9 cellular contexts compared by ENCODE assay signal in the genomic region with DNA sequence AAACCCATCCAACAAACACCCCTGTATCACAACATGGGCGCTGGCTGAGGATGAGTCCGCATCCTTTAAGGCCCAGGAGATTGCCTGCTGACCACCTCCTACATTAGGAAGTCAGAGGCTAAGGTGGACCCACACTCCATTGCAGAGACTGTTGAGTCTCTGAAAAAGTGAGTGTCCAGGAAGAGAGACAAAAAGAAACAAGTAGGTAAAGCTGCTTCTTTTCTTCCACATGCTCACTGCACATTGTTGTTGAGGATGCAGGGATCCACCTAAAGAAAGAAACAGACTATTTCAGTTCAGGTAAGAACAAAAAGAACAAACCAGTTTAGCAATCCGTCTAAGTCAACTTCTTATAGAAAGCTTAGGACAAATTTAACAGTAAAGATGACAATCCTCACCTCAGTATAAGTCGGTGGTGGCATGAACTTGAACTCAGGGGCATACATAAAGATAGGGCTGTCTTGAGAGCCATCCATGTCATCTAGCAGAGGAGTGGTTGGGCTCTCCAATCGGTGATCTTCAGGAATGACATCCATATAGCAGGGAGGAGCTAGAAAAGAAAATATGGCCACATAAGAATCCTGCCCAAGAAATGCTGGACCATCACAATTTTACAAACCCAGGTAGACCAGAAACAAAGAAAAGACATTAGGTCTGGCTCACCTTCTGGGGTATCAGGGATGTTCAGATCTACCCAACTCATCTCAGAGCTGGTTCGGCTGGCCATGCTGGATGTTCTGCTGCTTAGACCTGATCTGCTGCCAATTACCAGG. TPM values are rescaled to one million over a fixed set of nuclear protein-coding genes. Genes with fewer than 3 reads are reported as not detected.
DNase-seq lines count a peak whose midpoint lies in the region; ATAC-seq and TF ChIP-seq lines count a peak whose summit lies in the region.
"Had no signal": no experiment of that assay in that cellular context is flagged by ENCODE, and none has a peak within 500 bp of the region (broad histone marks: within the 10 kb centered on the region; RNA-seq: fewer than 3 reads in every experiment).

No MANE protein-coding gene starts in this region.

- peaks cover 65% of the 10 kb centered on the region for H3K79me2 ChIP-seq in neural cell (replicated peaks; ENCODE audit: insufficient read depth, low read length)

- H3K36me3 ChIP-seq in NT2/D1 (ENCODE audit: insufficient read depth, insufficient read length, low read length) (peaks cover 31% of the 10 kb centered on the region), neural cell (ENCODE audit: insufficient read depth, low read length) (peaks cover 29% of the 10 kb centered on the region)

- ATAC-seq in GM21825 (IDR thresholded peaks at IDR 0.05; ENCODE audit: unreplicated experiment) (no peak), HG03159 (IDR thresholded peaks at IDR 0.05; ENCODE audit: unreplicated experiment) (no peak), GM19397 (IDR thresholded peaks at IDR 0.05; ENCODE audit: unreplicated experiment) (no peak)

- H3K27me3 ChIP-seq in NT2/D1 (ENCODE audit: insufficient read depth, insufficient read length) (no peaks in the 10 kb centered on the region), dorsolateral prefrontal cortex (no peaks in the 10 kb centered on the region), neural cell (ENCODE audit: insufficient read depth, low read depth, low read length) (no peaks in the 10 kb centered on the region)

- TF ChIP-seq EP300 in neural cell (conservative IDR thresholded peaks at IDR 0.05; ENCODE audit: poor library complexity, severe bottlenecking) = no peak

- H3K9me3 ChIP-seq in NT2/D1 (ENCODE audit: insufficient read depth, low read length) (no peaks in the 10 kb centered on the region), neural cell (ENCODE audit: low read length) (no peaks in the 10 kb centered on the region)

- intact Hi-C loops in dorsolateral prefrontal cortex (cut with DNase I) = loop anchor here in 1 of 2 donors (1.0 kb wide), 1 partner anchor 17 kb away; no protein-coding TSS in a partner anchor

- H3K4me2 ChIP-seq in neural cell (ENCODE audit: low read length) = peak overlapping the region; percentile 100

- peaks cover 52% of the 10 kb centered on the region for H4K20me1 ChIP-seq in neural cell (ENCODE audit: insufficient read depth)

- peaks cover 3% of the 10 kb centered on the region for H3F3A ChIP-seq in neural cell (ENCODE audit: insufficient read depth, low read length, poor library complexity, severe bottlenecking)

- H3K4me3 ChIP-seq in NT2/D1 (ENCODE audit: insufficient read length, low read depth) (peak overlapping the region; percentile 71), dorsolateral prefrontal cortex (peak overlapping the region; percentile 62 to 98 (median 85)), neural cell (ENCODE audit: low read length) (peak overlapping the region; percentile 79)

- H3K27ac ChIP-seq in C4-2B (peak overlapping the region; percentile 15; the same call in 1 of the 2 replicates), dorsolateral prefrontal cortex (peak overlapping the region in 57 of 59 donors; percentile 1 to 100 (median 96)), neural cell (ENCODE audit: low read length) (peak overlapping the region; percentile 85)

- no peaks in the 10 kb centered on the region for H3K4me1 ChIP-seq in NT2/D1 (ENCODE audit: insufficient read depth, insufficient read length)

- no peak for TF ChIP-seq RAD21 in neural cell (conservative IDR thresholded peaks at IDR 0.05)

- H3K9ac ChIP-seq in NT2/D1 (ENCODE audit: insufficient read length, low read depth) (no peak overlapping the region), neural cell (ENCODE audit: low read length) (peak overlapping the region; percentile 76)

- no peak for DNase-seq in NT2/D1 (ENCODE audit: low read depth, low spot score)
- no peak for DNase-seq in dorsolateral prefrontal cortex
- DNase-seq in NCI-H1092 treated with DMSO at 0.1 percent for 48 hours (lab: John Stamatoyannopoulos, UW) = no peak
- DNase-seq: NCI-H345 had no signal

- TF ChIP-seq CTCF in C4-2B (conservative IDR thresholded peaks at IDR 0.05) (no peak), dorsolateral prefrontal cortex (IDR thresholded peaks at IDR 0.05 in 54 of 56, conservative IDR thresholded peaks at IDR 0.05 in 2 of 56; ENCODE audit: low read depth in 1 of 56, partially characterized antibody in 56 of 56) (no peak), neural cell (IDR thresholded peaks at IDR 0.05; ENCODE audit: poor library complexity, severe bottlenecking) (no peak)

- no peak overlapping the region for H2AFZ ChIP-seq in neural cell (ENCODE audit: low read depth, low read length)

- H3K9me2 ChIP-seq in neural cell (ENCODE audit: insufficient read depth, low read length) = no peaks in the 10 kb centered on the region

TF ChIP-seq in neural cell, 6 proteins besides CTCF, POLR2A, EP300 and RAD21:
- TF ChIP-seq EZH2 (IDR thresholded peaks at IDR 0.05; ENCODE audit: borderline replicate concordance, insufficient read depth, low read length, poor library complexity, severe bottlenecking) (no peak), SMC3 (conservative IDR thresholded peaks at IDR 0.05; ENCODE audit: poor library complexity) (no peak), MXI1 (conservative IDR thresholded peaks at IDR 0.05; ENCODE audit: poor library complexity, severe bottlenecking) (no peak), POLR2AphosphoS5 (IDR thresholded peaks at IDR 0.05) (no peak)
- TF ChIP-seq, protein P1, sequence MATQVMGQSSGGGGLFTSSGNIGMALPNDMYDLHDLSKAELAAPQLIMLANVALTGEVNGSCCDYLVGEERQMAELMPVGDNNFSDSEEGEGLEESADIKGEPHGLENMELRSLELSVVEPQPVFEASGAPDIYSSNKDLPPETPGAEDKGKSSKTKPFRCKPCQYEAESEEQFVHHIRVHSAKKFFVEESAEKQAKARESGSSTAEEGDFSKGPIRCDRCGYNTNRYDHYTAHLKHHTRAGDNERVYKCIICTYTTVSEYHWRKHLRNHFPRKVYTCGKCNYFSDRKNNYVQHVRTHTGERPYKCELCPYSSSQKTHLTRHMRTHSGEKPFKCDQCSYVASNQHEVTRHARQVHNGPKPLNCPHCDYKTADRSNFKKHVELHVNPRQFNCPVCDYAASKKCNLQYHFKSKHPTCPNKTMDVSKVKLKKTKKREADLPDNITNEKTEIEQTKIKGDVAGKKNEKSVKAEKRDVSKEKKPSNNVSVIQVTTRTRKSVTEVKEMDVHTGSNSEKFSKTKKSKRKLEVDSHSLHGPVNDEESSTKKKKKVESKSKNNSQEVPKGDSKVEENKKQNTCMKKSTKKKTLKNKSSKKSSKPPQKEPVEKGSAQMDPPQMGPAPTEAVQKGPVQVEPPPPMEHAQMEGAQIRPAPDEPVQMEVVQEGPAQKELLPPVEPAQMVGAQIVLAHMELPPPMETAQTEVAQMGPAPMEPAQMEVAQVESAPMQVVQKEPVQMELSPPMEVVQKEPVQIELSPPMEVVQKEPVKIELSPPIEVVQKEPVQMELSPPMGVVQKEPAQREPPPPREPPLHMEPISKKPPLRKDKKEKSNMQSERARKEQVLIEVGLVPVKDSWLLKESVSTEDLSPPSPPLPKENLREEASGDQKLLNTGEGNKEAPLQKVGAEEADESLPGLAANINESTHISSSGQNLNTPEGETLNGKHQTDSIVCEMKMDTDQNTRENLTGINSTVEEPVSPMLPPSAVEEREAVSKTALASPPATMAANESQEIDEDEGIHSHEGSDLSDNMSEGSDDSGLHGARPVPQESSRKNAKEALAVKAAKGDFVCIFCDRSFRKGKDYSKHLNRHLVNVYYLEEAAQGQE (IDR thresholded peaks at IDR 0.05; ENCODE audit: borderline replicate concordance) = no peak
TF ChIP-seq in neural cell: peak in this region for 0.

RNA-seq across cellular contexts. Expression of a gene that starts 2.6 kb away (rescaled TPM):
- total RNA-seq in dorsolateral prefrontal cortex = 100 to 1,000 TPM in 98 of 120 experiments, 10 to 100 TPM in 22; 36.4 to 580 (median 158) TPM
- 140 and 165 TPM in 2 replicates for polyA plus RNA-seq in neural cell
- 601 and 667 TPM in 2 replicates for polyA minus RNA-seq in neural cell

RNA-seq across cellular contexts. Expression of a gene that starts 27.7 kb away (rescaled TPM):
- 1 to 10 TPM in 3 of 120 experiments, under 1 TPM in 39, not detected in 78; 0.20 to 1.2 (median 0.42) TPM for total RNA-seq in dorsolateral prefrontal cortex
- not detected in 2 replicates for polyA plus RNA-seq in neural cell
- 0.49 TPM in 1 of 2 replicates, not detected in the other for polyA minus RNA-seq in neural cell

RNA-seq across cellular contexts. Expression of a gene that starts 29.3 kb away (rescaled TPM):
- total RNA-seq in dorsolateral prefrontal cortex = 10 to 100 TPM; 13.1 to 24.6 (median 19.0) TPM
- polyA plus RNA-seq in neural cell = 37.5 and 38.6 TPM in 2 replicates
- polyA minus RNA-seq in neural cell = 10.2 and 19.2 TPM in 2 replicates

RNA-seq across cellular contexts. Expression of a gene that starts 29.4 kb away (rescaled TPM):
- 10 to 100 TPM; 13.4 to 48.3 (median 29.4) TPM for total RNA-seq in dorsolateral prefrontal cortex
- polyA plus RNA-seq in neural cell = 0.16 and 1.7 TPM in 2 replicates
- 0.73 and 1.5 TPM in 2 replicates for polyA minus RNA-seq in neural cell

RNA-seq across cellular contexts. Expression of a gene that starts 36.0 kb away (rescaled TPM):
- 10 to 100 TPM; 10.5 to 32.8 (median 17.8) TPM for total RNA-seq in dorsolateral prefrontal cortex
- 15.7 and 17.0 TPM in 2 replicates for polyA plus RNA-seq in neural cell
- polyA minus RNA-seq in neural cell = 15.1 and 16.9 TPM in 2 replicates

Comparison
In these comparisons a context has a peak if more than half of its experiments do, and no peak if none do; other contexts are left out.
1. H3K27ac ChIP-seq: peak in every context shown above with its lines; median percentile 96 in dorsolateral prefrontal cortex; 85 in neural cell; 15 in C4-2B.